Comparison of ENCODE assay signal across 1 cellular context in genomic region chr9:128211551-128212281, GRCh38.
TF ChIP-seq lines count a peak whose summit lies in the region.

No MANE protein-coding gene starts in this region.

TF ChIP-seq in A549, 52 proteins besides CTCF, POLR2A, EP300 and RAD21 (continued from another document):
- TF ChIP-seq REST (IDR thresholded peaks at IDR 0.05) (no peak), CBX2 (IDR thresholded peaks at IDR 0.05; ENCODE audit: borderline replicate concordance, low read depth) (no peak), CHD4 (IDR thresholded peaks at IDR 0.05; ENCODE audit: borderline replicate concordance) (no peak), NFE2L2 (conservative IDR thresholded peaks at IDR 0.05; ENCODE audit: low read length) (no peak), RFX5 (IDR thresholded peaks at IDR 0.05) (no peak), HMGXB4 (CRISPR knock-in tag; IDR thresholded peaks at IDR 0.05; ENCODE audit: borderline replicate concordance) (no peak), ESRRA (IDR thresholded peaks at IDR 0.05; ENCODE audit: borderline replicate concordance, low read length) (no peak), ELK1 (IDR thresholded peaks at IDR 0.05; ENCODE audit: low read depth, low read length) (no peak), RCOR1 (IDR thresholded peaks at IDR 0.05; ENCODE audit: low read depth, low read length) (no peak), BCL3 (IDR thresholded peaks at IDR 0.05) (no peak), BHLHE40 (IDR thresholded peaks at IDR 0.05; ENCODE audit: low read depth, low read length) (peak; percentile 51; the same call in 1 of the 2 replicates), KDM1A (IDR thresholded peaks at IDR 0.05; ENCODE audit: low read depth) (no peak), RNF2 (IDR thresholded peaks at IDR 0.05; ENCODE audit: borderline replicate concordance, low read depth) (no peak), ZFP36 (IDR thresholded peaks at IDR 0.05; ENCODE audit: borderline replicate concordance, partially characterized antibody) (peak; percentile 92), TP53 (CRISPR knock-in tag; IDR thresholded peaks at IDR 0.05) (no peak)
